8 cellular contexts compared by ENCODE assay signal in the genomic region with DNA sequence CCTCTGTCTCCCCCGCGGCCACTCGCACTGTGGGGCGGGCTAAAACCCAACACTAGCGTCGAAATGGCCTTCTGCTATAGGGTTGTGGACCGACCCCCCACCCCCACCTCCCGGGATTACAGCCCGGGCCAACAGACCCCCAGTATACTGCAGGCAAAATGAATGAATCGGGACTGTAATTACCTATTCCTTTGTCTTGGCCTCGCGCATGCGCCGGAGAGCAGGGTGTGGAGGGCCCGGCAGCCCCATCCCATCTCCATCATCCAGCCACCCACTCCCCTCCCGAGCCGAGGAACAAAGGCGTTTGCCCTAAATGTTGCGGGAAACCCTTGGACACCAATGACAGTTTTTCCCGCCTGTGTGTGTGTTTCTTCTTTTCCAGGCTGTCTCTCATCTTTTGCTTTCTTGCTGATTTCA. TPM values are rescaled to one million over a fixed set of nuclear protein-coding genes. Genes with fewer than 3 reads are reported as not detected.
A peak's percentile ranks its signal among the peaks of the same experiment; 100 is the strongest.
DNase-seq lines count a peak whose midpoint lies in the region; ATAC-seq and TF ChIP-seq lines count a peak whose summit lies in the region.

No MANE protein-coding gene starts in this region.

- TF ChIP-seq CTCF in natural killer cell (IDR thresholded peaks at IDR 0.05), result no peak

- H3K4me3 ChIP-seq in duodenal mucosa (ENCODE audit: low read depth in 1 of 2, low read length in 2 of 2), result peak overlapping the region; percentile 66 to 71

- no peaks in the 10 kb centered on the region for H3K9me3 Mint-ChIP-seq in natural killer cell

- DNase-seq in ELF-1 (ENCODE audit: low read depth, low spot score) (peak; percentile 85), NCI-H345 (lab: John Stamatoyannopoulos, UW) (peak; percentile 80), natural killer cell (no peak)
- no peak for DNase-seq in activated effector memory CD4-positive, alpha-beta T cell treated with anti-CD3 and anti-CD28 coated beads, Interleukin-2, amount 50 U/mL, for 16 hours
- no peak for DNase-seq in effector CD4-positive, alpha-beta T cell

- no peaks in the 10 kb centered on the region for H3K36me3 ChIP-seq in duodenal mucosa (ENCODE audit: control insufficient read depth in 1 of 2, insufficient read depth in 2 of 2, low read length in 2 of 2)

- H3K27me3 ChIP-seq in duodenal mucosa (ENCODE audit: control insufficient read depth in 1 of 2, insufficient read depth in 2 of 2, low read length in 2 of 2), result peaks cover 14 to 24% of the 10 kb centered on the region in 2 donors

- H3K27ac ChIP-seq in duodenal mucosa (ENCODE audit: low read depth, low read length), result no peak overlapping the region

- peaks cover 0 to 18% of the 10 kb centered on the region in 2 donors for H3K4me1 Mint-ChIP-seq in natural killer cell

- peaks cover 17 to 20% of the 10 kb centered on the region in 2 donors for H3K27me3 Mint-ChIP-seq in natural killer cell (ENCODE audit: low read depth in 2 of 2)

- no peaks in the 10 kb centered on the region for H3K9me3 ChIP-seq in duodenal mucosa (ENCODE audit: control insufficient read depth in 1 of 2, low read length in 2 of 2)

- peaks cover 6 to 7% of the 10 kb centered on the region in 2 donors for H3K4me1 ChIP-seq in duodenal mucosa (ENCODE audit: control insufficient read depth in 1 of 2, insufficient read depth in 2 of 2, low read length in 2 of 2)

- no peak overlapping the region for H3K27ac Mint-ChIP-seq in natural killer cell

- peak overlapping the region; percentile 63 for H3K4me3 Mint-ChIP-seq in natural killer cell

- no peaks in the 10 kb centered on the region for H3K36me3 Mint-ChIP-seq in natural killer cell

- H3K9ac ChIP-seq in duodenal mucosa (ENCODE audit: low read depth in 1 of 2, low read length in 2 of 2), result peak overlapping the region; percentile 18 to 50

- ATAC-seq in GM21825 (IDR thresholded peaks at IDR 0.05; ENCODE audit: unreplicated experiment) (peak; percentile 8), natural killer cell (no peak), GM21360 (IDR thresholded peaks at IDR 0.05; ENCODE audit: unreplicated experiment) (no peak)

- intact Hi-C loops in natural killer cell (cut with micrococcal nuclease), result no loop called here

RNA-seq across cellular contexts. Expression of a gene that starts 1.6 kb away (rescaled TPM):
- total RNA-seq in natural killer cell, result 10 to 100 TPM in 1 of 3 donors, 1 to 10 TPM in 2; 1.3 to 10.7 (median 2.5) TPM

Comparison
In these comparisons a context has a peak if more than half of its experiments do, and no peak if none do; other contexts are left out.
1. DNase-seq: peak in ELF-1 (single experiment) and NCI-H345 (single experiment); none in natural killer cell (single experiment), activated effector memory CD4-positive, alpha-beta T cell treated with anti-CD3 and anti-CD28 coated beads, Interleukin-2, amount 50 U/mL, for 16 hours (single experiment) and effector CD4-positive, alpha-beta T cell (single experiment).